In the genomic region with DNA sequence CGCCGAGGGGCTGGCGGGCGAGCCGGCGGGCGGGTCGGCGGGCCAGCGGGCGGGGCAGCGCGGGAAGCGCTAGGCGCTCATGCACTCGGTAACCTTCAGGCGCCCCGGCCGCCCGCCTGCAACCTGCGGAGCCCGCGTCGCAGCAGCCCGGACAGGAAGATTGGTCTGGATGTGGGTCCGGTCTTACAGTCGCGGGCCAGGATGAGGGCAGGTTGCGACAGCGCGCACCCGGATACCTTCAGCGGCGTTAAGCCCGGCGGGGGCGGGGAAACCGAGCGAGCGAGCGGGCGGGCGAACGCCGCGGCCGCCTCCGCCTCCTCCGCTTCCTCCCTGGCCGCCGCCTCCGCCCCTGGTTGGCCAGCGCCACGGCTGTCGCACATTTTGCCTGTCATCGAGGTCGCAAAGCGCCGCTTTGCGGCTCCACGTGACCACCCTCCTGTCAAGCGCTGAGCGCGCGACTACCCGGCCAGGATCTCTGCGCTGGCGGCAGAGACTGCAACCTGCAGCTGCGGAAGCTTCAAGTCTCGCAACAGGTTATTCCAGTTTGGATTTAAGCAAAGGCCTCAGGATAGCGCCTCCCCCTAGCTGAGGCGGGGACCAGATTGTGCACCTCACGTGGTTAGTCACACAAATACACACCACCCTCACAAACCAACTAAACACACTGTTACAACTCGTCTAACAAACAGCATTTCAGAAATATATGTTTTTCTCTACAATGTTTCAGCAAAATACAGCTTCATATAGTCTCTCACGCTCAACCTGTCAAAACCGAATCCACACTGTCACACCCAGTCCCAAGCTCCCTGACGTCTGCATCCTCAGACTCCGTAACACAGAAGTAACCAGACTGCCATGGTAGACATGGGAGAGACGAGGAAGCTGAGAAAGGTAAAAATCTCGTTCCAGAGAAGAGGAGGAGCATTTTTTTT, we compare ENCODE assay signal across 8 cellular contexts. TPM values are rescaled to one million over a fixed set of nuclear protein-coding genes. Genes with fewer than 3 reads are reported as not detected.
DNase-seq lines count a peak whose midpoint lies in the region; ATAC-seq and TF ChIP-seq lines count a peak whose summit lies in the region.

A gene (minus strand): TSS at position 355 of the 932 bp plus-strand sequence. CDS start 456 bp downstream, outside the sequence.

- peak; percentile 94 to 96 for ATAC-seq in natural killer cell treated with Interleukin-12 subunit alpha and Interleukin-12 subunit beta and Interleukin-15 and Interleukin-18, amount 100 ng/mL, for 72 hours
- peak; percentile 95 for ATAC-seq in stimulated activated naive CD8-positive, alpha-beta T cell treated with anti-CD3 and anti-CD28 coated beads, Interleukin-15, Interleukin-2, amounts not matched to agents 100 U/mL and 50 U/mL, for 24 hours

- H3K36me3 Mint-ChIP-seq in natural killer cell treated with Interleukin-12 subunit alpha and Interleukin-12 subunit beta and Interleukin-15 and Interleukin-18, amount 100 ng/mL, for 72 hours: peaks cover 6% of the 10 kb centered on the region

- peak within 1 kb of the TSS; percentile 41 to 64 for H3K27ac Mint-ChIP-seq in natural killer cell treated with Interleukin-12 subunit alpha and Interleukin-12 subunit beta and Interleukin-15 and Interleukin-18, amount 100 ng/mL, for 72 hours

- DNase-seq in EL: peak; percentile 97
- peak; percentile 98 for DNase-seq in GM23248
- peak; percentile 93 to 94 for DNase-seq in Kasumi-1 (lab: John Stamatoyannopoulos, UW)
- peak; percentile 95 for DNase-seq in RWPE1 (ENCODE audit: low spot score)
- peak; percentile 94 for DNase-seq in activated T-helper 9 cell treated with anti-CD3 and anti-CD28 coated beads, Interleukin-2, amount 50 U/mL, for 16 hours (ENCODE audit: low read depth)
- DNase-seq in fibroblast of pulmonary artery (ENCODE audit: low read depth): peak; percentile 97
- DNase-seq in natural killer cell treated with Interleukin-12 subunit alpha and Interleukin-12 subunit beta and Interleukin-15 and Interleukin-18, amount 100 ng/mL, for 72 hours (ENCODE audit: low spot score): peak; percentile 99
- DNase-seq in stimulated activated naive CD8-positive, alpha-beta T cell treated with anti-CD3 and anti-CD28 coated beads, Interleukin-15, Interleukin-2, amounts not matched to agents 100 U/mL and 50 U/mL, for 24 hours: peak; percentile 96

- peaks cover 3% of the 10 kb centered on the region; the same call in 1 of the 2 replicates for H4K20me1 ChIP-seq in GM23248 (ENCODE audit: insufficient read depth)

- no peaks in the 10 kb centered on the region for H3K9me3 Mint-ChIP-seq in natural killer cell treated with Interleukin-12 subunit alpha and Interleukin-12 subunit beta and Interleukin-15 and Interleukin-18, amount 100 ng/mL, for 72 hours

- H3K9me2 ChIP-seq in GM23248 (ENCODE audit: insufficient read depth): no peaks in the 10 kb centered on the region

- peak within 1 kb of the TSS; percentile 82 for H3K9ac ChIP-seq in GM23248

- peaks cover 5% of the 10 kb centered on the region; the same call in 1 of the 2 replicates for H3F3A ChIP-seq in GM23248 (ENCODE audit: insufficient read depth)

- peak within 1 kb of the TSS; percentile 99 for H2AFZ ChIP-seq in GM23248

- H3K4me1 Mint-ChIP-seq in natural killer cell treated with Interleukin-12 subunit alpha and Interleukin-12 subunit beta and Interleukin-15 and Interleukin-18, amount 100 ng/mL, for 72 hours (ENCODE audit: low read depth in 2 of 2): peaks cover 13 to 17% of the 10 kb centered on the region in 2 donors

- TF ChIP-seq CTCF in RWPE1 (conservative IDR thresholded peaks at IDR 0.05; ENCODE audit: low read depth) (no peak), fibroblast of pulmonary artery (IDR thresholded peaks at IDR 0.05; ENCODE audit: low read length, missing control alignments) (peak; percentile 7)

- H3K4me2 ChIP-seq in GM23248 (ENCODE audit: unreplicated experiment): peak within 1 kb of the TSS; percentile 100

- H3K9me3 ChIP-seq in GM23248 (ENCODE audit: low read depth): no peaks in the 10 kb centered on the region

- H3K4me1 ChIP-seq in GM23248 (ENCODE audit: insufficient read depth): peaks cover 4% of the 10 kb centered on the region; the same call in 1 of the 2 replicates

- H3K4me3 ChIP-seq in GM23248: peak within 1 kb of the TSS; percentile 91
- peak within 1 kb of the TSS; percentile 95 for H3K4me3 ChIP-seq in fibroblast of pulmonary artery (replicated peaks; ENCODE audit: low read depth, low read length)

- POLR2A ChIA-PET in RWPE1 (lab: Yijun Ruan, JAX; ENCODE audit: low non-redundant PET): interaction anchor here (0.5 kb wide), 1 partner anchor 11 kb away, joined by 3 read pairs; no protein-coding TSS in a partner anchor

- CTCF ChIA-PET in RWPE1 (lab: Yijun Ruan, JAX): interaction anchor here (0.5 to 2.1 kb wide), 7 partner anchors 9 to 311 kb away, joined by 3 to 8 read pairs (median 4); no protein-coding TSS in a partner anchor

- peak within 1 kb of the TSS; percentile 61 for H3K27ac ChIP-seq in GM23248
- H3K27ac ChIP-seq in RWPE1: peak within 1 kb of the TSS; percentile 99

- WGBS in GM23248 (ENCODE audit: low coverage in 1 of 2, low lambda C conversion rate in 2 of 2, missing lambda C conversion rate in 2 of 2), 2 experiments: 1% methylated on average over 36 to 58 of the region's 80 CpGs

- peak within 1 kb of the TSS; percentile 98 for H3K4me3 Mint-ChIP-seq in natural killer cell treated with Interleukin-12 subunit alpha and Interleukin-12 subunit beta and Interleukin-15 and Interleukin-18, amount 100 ng/mL, for 72 hours

- no peaks in the 10 kb centered on the region for H3K27me3 Mint-ChIP-seq in natural killer cell treated with Interleukin-12 subunit alpha and Interleukin-12 subunit beta and Interleukin-15 and Interleukin-18, amount 100 ng/mL, for 72 hours

- peaks cover 44% of the 10 kb centered on the region for H3K79me2 ChIP-seq in GM23248 (ENCODE audit: insufficient read depth)

- no peaks in the 10 kb centered on the region for H3K27me3 ChIP-seq in GM23248 (replicated peaks; ENCODE audit: insufficient read depth)

- in situ Hi-C loops in GM23248 (cut with MboI): no loop called here

- H3K36me3 ChIP-seq in GM23248 (ENCODE audit: low read depth): no peaks in the 10 kb centered on the region

RNA-seq across cellular contexts. Expression of the gene that starts here (rescaled TPM):
- 49.1 and 53.9 TPM in 2 replicates for total RNA-seq in GM23248 (2014; rRNA removed; shearing (Covaris generic))
- 7.2 and 9.5 TPM in 2 replicates for polyA plus RNA-seq in GM23248 (2016; fragmentation: Nextera tagmentation; extraction: Ambion mirVana)
- total RNA-seq in natural killer cell treated with Interleukin-12 subunit alpha and Interleukin-12 subunit beta and Interleukin-15 and Interleukin-18, amount 100 ng/mL, for 72 hours: 10 to 100 TPM; 77.9 to 84.9 TPM

Comparison
In these comparisons a context has a peak if more than half of its experiments do, and no peak if none do; other contexts are left out.
1. Peak in every context shown above with its lines: DNase-seq, ATAC-seq, H3K4me3 ChIP-seq and H3K27ac ChIP-seq.